In genomic region chr2:104068665-104069064, GRCh38 we compare ENCODE assay signal across 33 cellular contexts.
DNase-seq lines count a peak whose midpoint lies in the region; ATAC-seq, FAIRE-seq and TF ChIP-seq lines count a peak whose summit lies in the region.
"Had no signal": no experiment of that assay in that cellular context is flagged by ENCODE, and none has a peak within 500 bp of the region (broad histone marks: within the 10 kb centered on the region; RNA-seq: fewer than 3 reads in every experiment).

No MANE protein-coding gene starts in this region.

- TF ChIP-seq RAD21 in HepG2 (CRISPR knock-in tag; IDR thresholded peaks at IDR 0.05), result no peak

- TF ChIP-seq EP300 in HepG2 (IDR thresholded peaks at IDR 0.05; ENCODE audit: low read depth in 2 of 2, low read length in 2 of 2), result no peak
- TF ChIP-seq EP300 in HepG2 (CRISPR knock-in tag; IDR thresholded peaks at IDR 0.05; ENCODE audit: borderline replicate concordance), result no peak

- DNase-seq in DMS53 (lab: John Stamatoyannopoulos, UW) (peak; percentile 4), DMS53 treated with DMSO at 0.1 percent for 48 hours (lab: John Stamatoyannopoulos, UW; ENCODE audit: unreplicated experiment) (no peak), HepG2 (ENCODE audit: low spot score) (no peak), right lobe of liver (no peak), Caki2 (ENCODE audit: low read depth) (peak; percentile 4), kidney tubule cell (ENCODE audit: low spot score) (no peak), substantia nigra (lab: John Stamatoyannopoulos, UW) (no peak)
- DNase-seq: 8988T; ACHN; AML-193; BE2C; C1 segment of cervical spinal cord; Caco-2; Calu3; CD4-positive, alpha-beta memory T cell; CD4-positive, alpha-beta T cell; CD4-positive, CD25-positive, alpha-beta regulatory T cell; CD8-positive, alpha-beta memory T cell; CD8-positive, alpha-beta T cell; COR-L47; DMS 273 treated with DMSO at 0.1 percent for 48 hours; DMS153; DMS79; DMS79 treated with DMSO at 0.1 percent for 48 hours; DND-41; EL had no signal

- intact Hi-C loops in HepG2 (cut with micrococcal nuclease; ENCODE audit: unreplicated experiment), result no loop called here
- intact Hi-C loops in right lobe of liver (cut with DNase I), result no loop called here

- peaks cover 6% of the 10 kb centered on the region for H3K9me3 ChIP-seq in HepG2 (ENCODE audit: low read length)
- H3K9me3 ChIP-seq in right lobe of liver, result no peaks in the 10 kb centered on the region
- no peaks in the 10 kb centered on the region for H3K9me3 ChIP-seq in HEK293 (ENCODE audit: control insufficient read depth, insufficient read depth, low read depth, low read length)
- H3K9me3 ChIP-seq: BE2C, Caco-2 had no signal

- CTCF ChIA-PET in HepG2 (lab: Yijun Ruan, JAX; ENCODE audit: low intra/inter-chr PET ratio, low total read pairs) (no interaction called here), HEK293 (lab: Yijun Ruan, JAX) (no interaction called here)

- no peak for FAIRE-seq in HepG2 (lab: Jason Lieb, UNC)
- FAIRE-seq: A549, D721Med had no signal

- H3K27me3 ChIP-seq in HepG2 (ENCODE audit: control insufficient read depth in 1 of 2, insufficient read depth in 2 of 2, low read length in 2 of 2) (no peaks in the 10 kb centered on the region; a peak in 1 of 5 replicates), right lobe of liver (no peaks in the 10 kb centered on the region)
- H3K27me3 ChIP-seq: BE2C; BLaER1; BLaER1 treated with 17β-estradiol and CSF1 and Interleukin-3, amounts not matched to agents 10 nM and 100 nM had no signal

- no peak overlapping the region for H3K9ac ChIP-seq in HepG2 (ENCODE audit: insufficient read depth, low read depth, low read length)
- H3K9ac ChIP-seq: BLaER1; BLaER1 treated with 17β-estradiol and CSF1 and Interleukin-3, amounts not matched to agents 10 nM and 100 nM had no signal

- H3K4me1 ChIP-seq in HepG2 (ENCODE audit: insufficient read depth, low read length) (no peaks in the 10 kb centered on the region), right lobe of liver (no peaks in the 10 kb centered on the region), HEK293 (ENCODE audit: control insufficient read depth, insufficient read depth, low read length) (no peaks in the 10 kb centered on the region)
- H3K4me1 ChIP-seq: BE2C; BLaER1; BLaER1 treated with 17β-estradiol and CSF1 and Interleukin-3, amounts not matched to agents 10 nM and 100 nM; Caco-2 had no signal

- ATAC-seq in HepG2 (no peak), right lobe of liver (no peak)
- ATAC-seq: A549; CD8-positive, alpha-beta T cell had no signal

- TF ChIP-seq CTCF in HepG2 (CRISPR knock-in tag; IDR thresholded peaks at IDR 0.05) (no peak), right lobe of liver (IDR thresholded peaks at IDR 0.05) (no peak), HEK293 (tag by site-specific recombination; IDR thresholded peaks at IDR 0.05) (no peak)

- no peaks in the 10 kb centered on the region for H3K36me3 ChIP-seq in HepG2 (replicated peaks in 1 of 2; ENCODE audit: control insufficient read depth in 1 of 2, insufficient read depth in 2 of 2, low read length in 2 of 2)
- no peaks in the 10 kb centered on the region for H3K36me3 ChIP-seq in right lobe of liver
- no peaks in the 10 kb centered on the region for H3K36me3 ChIP-seq in HEK293 (ENCODE audit: control insufficient read depth in 2 of 2, insufficient read depth in 1 of 2, low read length in 2 of 2)
- H3K36me3 ChIP-seq: BE2C; BLaER1; BLaER1 treated with 17β-estradiol and CSF1 and Interleukin-3, amounts not matched to agents 10 nM and 100 nM had no signal

- no peak overlapping the region for H3K4me2 ChIP-seq in HepG2 (ENCODE audit: low read depth, low read length)
- H3K4me2 ChIP-seq: A549; BLaER1; BLaER1 treated with 17β-estradiol and CSF1 and Interleukin-3, amounts not matched to agents 10 nM and 100 nM had no signal

- no peaks in the 10 kb centered on the region for H3K79me2 ChIP-seq in HepG2 (ENCODE audit: insufficient read depth, low read length)

- H4K20me1 ChIP-seq in HepG2 (ENCODE audit: insufficient read depth, low read length), result no peaks in the 10 kb centered on the region
- H4K20me1 ChIP-seq: BLaER1; BLaER1 treated with 17β-estradiol and CSF1 and Interleukin-3, amounts not matched to agents 10 nM and 100 nM had no signal

- in situ Hi-C loops in HepG2 (cut with HindIII; ENCODE audit: extremely low pct_ligation_motif_present, low pct_unique_long_range_greater_than_20kb) (no loop called here), Caki2 (cut with HindIII; ENCODE audit: low pct_unique_long_range_greater_than_20kb, low sequenced_read_pairs) (no loop called here)

- POLR2A ChIA-PET in HepG2 (lab: Yijun Ruan, JAX), result no interaction called here
- POLR2A ChIA-PET in HEK293 (lab: Yijun Ruan, JAX), result no interaction called here

- 0% methylated on average over 2 of the region's 2 CpGs for WGBS in HepG2 (ENCODE audit: low lambda C conversion rate)
- WGBS in right lobe of liver (ENCODE audit: insufficient coverage, low coverage, low lambda C conversion rate, missing lambda C conversion rate), result 53% methylated on average over 2 of the region's 2 CpGs

- no peak overlapping the region for H2AFZ ChIP-seq in HepG2 (ENCODE audit: low read length)

- no peak for TF ChIP-seq POLR2A in HepG2 (IDR thresholded peaks at IDR 0.05; ENCODE audit: insufficient read depth in 1 of 2, low read depth in 2 of 2, low read length in 2 of 2)
- no peak for TF ChIP-seq POLR2A in right lobe of liver (IDR thresholded peaks at IDR 0.05)

- H3K4me3 ChIP-seq in HepG2 (replicated peaks in 1 of 3; ENCODE audit: insufficient read depth in 1 of 3, low read depth in 2 of 3, low read length in 3 of 3), result no peak overlapping the region
- no peak overlapping the region for H3K4me3 ChIP-seq in right lobe of liver
- no peak overlapping the region for H3K4me3 ChIP-seq in HEK293 (ENCODE audit: low read depth, low read length)
- H3K4me3 ChIP-seq: A549; BLaER1; BLaER1 treated with 17β-estradiol and CSF1 and Interleukin-3, amounts not matched to agents 10 nM and 100 nM had no signal

- no peak overlapping the region for H3K27ac ChIP-seq in HepG2 (ENCODE audit: extremely low read length, insufficient read depth, low read length)
- H3K27ac ChIP-seq in right lobe of liver, result no peak overlapping the region
- H3K27ac ChIP-seq in HEK293 (ENCODE audit: extremely low read depth, low read depth, low read length), result no peak overlapping the region
- H3K27ac ChIP-seq in substantia nigra (ENCODE audit: low read depth, low read length, poor library complexity, severe bottlenecking), result no peak overlapping the region
- H3K27ac ChIP-seq: 22Rv1; A549; BLaER1; BLaER1 treated with 17β-estradiol and CSF1 and Interleukin-3, amounts not matched to agents 10 nM and 100 nM; C4-2B had no signal

- no TSS peak for BruUV-seq in HepG2 (replicated peaks; lab: Mats Ljungman, UMichigan)

TF ChIP-seq in HepG2, 621 proteins besides CTCF, POLR2A, EP300 and RAD21:
- TF ChIP-seq MAX (IDR thresholded peaks at IDR 0.05) (no peak), ZNF431 (CRISPR knock-in tag; IDR thresholded peaks at IDR 0.05; ENCODE audit: borderline replicate concordance, low read depth) (0 out of 2 replicates have a peak, but pooled peaks have one; percentile 40), SIN3A (IDR thresholded peaks at IDR 0.05; ENCODE audit: borderline replicate concordance, low read depth, low read length) (no peak)

TF ChIP-seq in HEK293, 187 proteins besides CTCF, POLR2A, EP300 and RAD21 (continues in another document):
- TF ChIP-seq ZNF518A (tag by site-specific recombination; conservative IDR thresholded peaks at IDR 0.05; ENCODE audit: low read depth), result no peak
- no peak for TF ChIP-seq KLF8 (tag by site-specific recombination; IDR thresholded peaks at IDR 0.05)
- TF ChIP-seq ZNF214 (tag by site-specific recombination; IDR thresholded peaks at IDR 0.05; ENCODE audit: borderline replicate concordance), result no peak
- no peak for TF ChIP-seq ZNF747 (tag by site-specific recombination; IDR thresholded peaks at IDR 0.05)
- peak; percentile 53; the same call in 1 of the 2 replicates for TF ChIP-seq TRIM28 (IDR thresholded peaks at IDR 0.05; ENCODE audit: borderline replicate concordance, low read length)
- TF ChIP-seq KLF10 (tag by site-specific recombination; IDR thresholded peaks at IDR 0.05), result no peak
- TF ChIP-seq SETDB1 (IDR thresholded peaks at IDR 0.05; ENCODE audit: insufficient read length, low read length), result peak; percentile 80

Comparison
In these comparisons a context has a peak if more than half of its experiments do, and no peak if none do; other contexts are left out.
1. DNase-seq: peak in DMS53 (single experiment) and Caki2 (single experiment); none in DMS53 treated with DMSO at 0.1 percent for 48 hours (single experiment), HepG2 (single experiment), right lobe of liver (0 of 3), kidney tubule cell (single experiment) and substantia nigra (0 of 49).